2 cellular contexts compared by ENCODE assay signal in the genomic region with DNA sequence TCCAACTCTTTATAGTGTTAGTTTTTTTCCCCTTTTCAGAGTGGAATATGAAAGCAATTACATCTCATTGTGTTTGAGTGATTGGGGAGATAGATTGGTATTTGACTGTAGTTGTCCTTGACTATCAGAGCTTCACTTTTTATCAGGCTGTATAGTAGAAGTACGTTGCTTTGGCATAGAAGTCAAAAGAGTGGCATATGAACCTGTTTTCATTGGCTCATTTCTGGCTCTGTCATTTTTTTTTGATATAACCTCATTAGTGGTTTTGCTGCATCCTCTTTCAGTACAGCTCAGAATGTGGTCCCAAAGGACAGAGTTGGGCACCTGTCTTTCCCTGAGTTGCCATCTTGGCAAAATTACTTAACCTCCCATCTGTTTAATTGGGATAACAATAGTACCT.
TF ChIP-seq lines count a peak whose summit lies in the region.

No MANE protein-coding gene starts in this region.

TF ChIP-seq in SK-N-SH, 30 proteins besides CTCF, POLR2A, EP300 and RAD21 (continued from another document):
- TF ChIP-seq USF2 (IDR thresholded peaks at IDR 0.05; ENCODE audit: borderline replicate concordance, low read depth, low read length) (no peak), SIN3A (IDR thresholded peaks at IDR 0.05; ENCODE audit: borderline replicate concordance, low read depth, low read length) (no peak), NFIC (IDR thresholded peaks at IDR 0.05; ENCODE audit: borderline replicate concordance) (no peak), GATA2 (CRISPR knock-in tag; IDR thresholded peaks at IDR 0.05) (no peak), CHD2 (IDR thresholded peaks at IDR 0.05; ENCODE audit: low read length, partially characterized antibody) (no peak), GABPA (IDR thresholded peaks at IDR 0.05; ENCODE audit: low read depth) (no peak), YY1 (IDR thresholded peaks at IDR 0.05; ENCODE audit: low read depth) (no peak)
- TF ChIP-seq, protein P1, sequence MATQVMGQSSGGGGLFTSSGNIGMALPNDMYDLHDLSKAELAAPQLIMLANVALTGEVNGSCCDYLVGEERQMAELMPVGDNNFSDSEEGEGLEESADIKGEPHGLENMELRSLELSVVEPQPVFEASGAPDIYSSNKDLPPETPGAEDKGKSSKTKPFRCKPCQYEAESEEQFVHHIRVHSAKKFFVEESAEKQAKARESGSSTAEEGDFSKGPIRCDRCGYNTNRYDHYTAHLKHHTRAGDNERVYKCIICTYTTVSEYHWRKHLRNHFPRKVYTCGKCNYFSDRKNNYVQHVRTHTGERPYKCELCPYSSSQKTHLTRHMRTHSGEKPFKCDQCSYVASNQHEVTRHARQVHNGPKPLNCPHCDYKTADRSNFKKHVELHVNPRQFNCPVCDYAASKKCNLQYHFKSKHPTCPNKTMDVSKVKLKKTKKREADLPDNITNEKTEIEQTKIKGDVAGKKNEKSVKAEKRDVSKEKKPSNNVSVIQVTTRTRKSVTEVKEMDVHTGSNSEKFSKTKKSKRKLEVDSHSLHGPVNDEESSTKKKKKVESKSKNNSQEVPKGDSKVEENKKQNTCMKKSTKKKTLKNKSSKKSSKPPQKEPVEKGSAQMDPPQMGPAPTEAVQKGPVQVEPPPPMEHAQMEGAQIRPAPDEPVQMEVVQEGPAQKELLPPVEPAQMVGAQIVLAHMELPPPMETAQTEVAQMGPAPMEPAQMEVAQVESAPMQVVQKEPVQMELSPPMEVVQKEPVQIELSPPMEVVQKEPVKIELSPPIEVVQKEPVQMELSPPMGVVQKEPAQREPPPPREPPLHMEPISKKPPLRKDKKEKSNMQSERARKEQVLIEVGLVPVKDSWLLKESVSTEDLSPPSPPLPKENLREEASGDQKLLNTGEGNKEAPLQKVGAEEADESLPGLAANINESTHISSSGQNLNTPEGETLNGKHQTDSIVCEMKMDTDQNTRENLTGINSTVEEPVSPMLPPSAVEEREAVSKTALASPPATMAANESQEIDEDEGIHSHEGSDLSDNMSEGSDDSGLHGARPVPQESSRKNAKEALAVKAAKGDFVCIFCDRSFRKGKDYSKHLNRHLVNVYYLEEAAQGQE (IDR thresholded peaks at IDR 0.05; ENCODE audit: low read depth, low read length): no peak
- TF ChIP-seq, protein P2, sequence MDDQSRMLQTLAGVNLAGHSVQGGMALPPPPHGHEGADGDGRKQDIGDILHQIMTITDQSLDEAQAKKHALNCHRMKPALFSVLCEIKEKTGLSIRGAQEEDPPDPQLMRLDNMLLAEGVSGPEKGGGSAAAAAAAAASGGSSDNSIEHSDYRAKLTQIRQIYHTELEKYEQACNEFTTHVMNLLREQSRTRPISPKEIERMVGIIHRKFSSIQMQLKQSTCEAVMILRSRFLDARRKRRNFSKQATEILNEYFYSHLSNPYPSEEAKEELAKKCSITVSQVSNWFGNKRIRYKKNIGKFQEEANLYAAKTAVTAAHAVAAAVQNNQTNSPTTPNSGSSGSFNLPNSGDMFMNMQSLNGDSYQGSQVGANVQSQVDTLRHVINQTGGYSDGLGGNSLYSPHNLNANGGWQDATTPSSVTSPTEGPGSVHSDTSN (IDR thresholded peaks at IDR 0.05): no peak

TF ChIP-seq in SK-N-SH treated with all-trans-retinoic acid at 6 μM for 48 hours, 23 proteins besides CTCF, POLR2A, EP300 and RAD21 (continued from another document):
- TF ChIP-seq CREB5 (CRISPR knock-in tag; IDR thresholded peaks at IDR 0.05; ENCODE audit: low read depth): no peak
- TF ChIP-seq OSR1 (CRISPR knock-in tag; IDR thresholded peaks at IDR 0.05): no peak
- TF ChIP-seq RARB (CRISPR knock-in tag; IDR thresholded peaks at IDR 0.05): no peak
- no peak for TF ChIP-seq PATZ1 (CRISPR knock-in tag; IDR thresholded peaks at IDR 0.05; ENCODE audit: borderline replicate concordance)
- TF ChIP-seq, protein P3, sequence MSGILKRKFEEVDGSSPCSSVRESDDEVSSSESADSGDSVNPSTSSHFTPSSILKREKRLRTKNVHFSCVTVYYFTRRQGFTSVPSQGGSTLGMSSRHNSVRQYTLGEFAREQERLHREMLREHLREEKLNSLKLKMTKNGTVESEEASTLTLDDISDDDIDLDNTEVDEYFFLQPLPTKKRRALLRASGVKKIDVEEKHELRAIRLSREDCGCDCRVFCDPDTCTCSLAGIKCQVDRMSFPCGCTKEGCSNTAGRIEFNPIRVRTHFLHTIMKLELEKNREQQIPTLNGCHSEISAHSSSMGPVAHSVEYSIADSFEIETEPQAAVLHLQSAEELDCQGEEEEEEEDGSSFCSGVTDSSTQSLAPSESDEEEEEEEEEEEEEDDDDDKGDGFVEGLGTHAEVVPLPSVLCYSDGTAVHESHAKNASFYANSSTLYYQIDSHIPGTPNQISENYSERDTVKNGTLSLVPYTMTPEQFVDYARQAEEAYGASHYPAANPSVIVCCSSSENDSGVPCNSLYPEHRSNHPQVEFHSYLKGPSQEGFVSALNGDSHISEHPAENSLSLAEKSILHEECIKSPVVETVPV (CRISPR knock-in tag; IDR thresholded peaks at IDR 0.05): no peak
- no peak for TF ChIP-seq POU6F1 (CRISPR knock-in tag; IDR thresholded peaks at IDR 0.05; ENCODE audit: borderline replicate concordance, low read depth)
- no peak for TF ChIP-seq ZNF8 (CRISPR knock-in tag; IDR thresholded peaks at IDR 0.05)
